ENCODE assay signal across 10 cellular contexts in the genomic region with DNA sequence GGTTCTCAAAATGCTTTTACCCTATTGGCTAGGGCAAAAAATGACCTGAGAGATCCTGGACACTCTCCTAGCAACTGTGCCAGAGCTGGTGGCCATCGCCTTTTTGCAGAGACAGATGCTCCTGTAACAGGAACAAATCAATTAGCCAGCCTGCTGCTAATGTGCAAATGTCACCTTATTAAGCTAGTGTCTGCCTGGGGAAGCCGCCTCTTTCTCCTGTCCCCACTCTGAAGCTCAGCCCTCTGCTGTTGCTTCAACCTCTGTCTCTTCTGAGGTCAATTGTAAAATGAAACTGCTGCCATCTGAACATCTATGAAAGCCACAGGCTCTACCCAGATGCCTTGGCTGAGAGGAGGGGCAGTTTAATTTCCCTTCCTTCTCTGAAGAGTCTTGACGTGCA.
DNase-seq lines count a peak whose midpoint lies in the region; ATAC-seq and TF ChIP-seq lines count a peak whose summit lies in the region.
"Had no signal": no experiment of that assay in that cellular context is flagged by ENCODE, and none has a peak within 500 bp of the region (broad histone marks: within the 10 kb centered on the region; RNA-seq: fewer than 3 reads in every experiment).

No MANE protein-coding gene starts in this region.

- H3K4me1 ChIP-seq in foreskin keratinocyte, result no peaks in the 10 kb centered on the region
- H3K4me1 ChIP-seq: parathyroid adenoma had no signal

- no peak for DNase-seq in activated T-cell treated with anti-CD3 and anti-CD28 coated beads, Interleukin-2, amount 50 U/mL, for 24 hours
- DNase-seq in activated T-cell treated with anti-CD3 and anti-CD28 coated beads for 4 hours (no peak), NCI-H524 treated with DMSO at 0.1 percent for 48 hours (lab: John Stamatoyannopoulos, UW) (peak; percentile 26), NCI-H2171 treated with DMSO at 0.1 percent for 48 hours (lab: John Stamatoyannopoulos, UW) (no peak), foreskin keratinocyte (no peak)
- DNase-seq in stimulated activated effector memory CD8-positive, alpha-beta T cell treated with anti-CD3 and anti-CD28 coated beads, Interleukin-12 subunit alpha, Interleukin-12 subunit beta, amount 100 ng/mL, for 72 hours (ENCODE audit: low spot score in 2 of 2), result no peak
- DNase-seq in stimulated activated naive B cell treated with anti-CD40 and anti-IgM and Interleukin-4, amounts not matched to agents 10 μg/mL and 1 μg/mL and 100 μg/mL, for 72 hours, result no peak
- DNase-seq: SHP77 treated with DMSO at 0.1 percent for 48 hours had no signal

- H3K9me3 Mint-ChIP-seq in activated T-cell treated with anti-CD3 and anti-CD28 coated beads, Interleukin-2, amount 50 U/mL, for 24 hours, result no peaks in the 10 kb centered on the region
- H3K9me3 Mint-ChIP-seq in stimulated activated effector memory CD8-positive, alpha-beta T cell treated with anti-CD3 and anti-CD28 coated beads, Interleukin-12 subunit alpha, Interleukin-12 subunit beta, amount 100 ng/mL, for 72 hours, result no peaks in the 10 kb centered on the region
- no peaks in the 10 kb centered on the region for H3K9me3 Mint-ChIP-seq in stimulated activated naive B cell treated with anti-CD40 and anti-IgM and Interleukin-4, amounts not matched to agents 10 μg/mL and 1 μg/mL and 100 μg/mL, for 72 hours

- no peak overlapping the region for H3K27ac ChIP-seq in foreskin keratinocyte
- H3K27ac ChIP-seq: parathyroid adenoma had no signal

- H3K36me3 Mint-ChIP-seq in activated T-cell treated with anti-CD3 and anti-CD28 coated beads, Interleukin-2, amount 50 U/mL, for 24 hours (ENCODE audit: low read depth), result no peaks in the 10 kb centered on the region
- peaks cover 6% of the 10 kb centered on the region for H3K36me3 Mint-ChIP-seq in stimulated activated effector memory CD8-positive, alpha-beta T cell treated with anti-CD3 and anti-CD28 coated beads, Interleukin-12 subunit alpha, Interleukin-12 subunit beta, amount 100 ng/mL, for 72 hours
- H3K36me3 Mint-ChIP-seq in stimulated activated naive B cell treated with anti-CD40 and anti-IgM and Interleukin-4, amounts not matched to agents 10 μg/mL and 1 μg/mL and 100 μg/mL, for 72 hours, result no peaks in the 10 kb centered on the region

- H3K27me3 Mint-ChIP-seq in activated T-cell treated with anti-CD3 and anti-CD28 coated beads, Interleukin-2, amount 50 U/mL, for 24 hours, result no peaks in the 10 kb centered on the region
- H3K27me3 Mint-ChIP-seq in stimulated activated naive B cell treated with anti-CD40 and anti-IgM and Interleukin-4, amounts not matched to agents 10 μg/mL and 1 μg/mL and 100 μg/mL, for 72 hours, result peaks cover 7 to 13% of the 10 kb centered on the region in 2 donors

- peaks cover 35% of the 10 kb centered on the region for H3K4me1 Mint-ChIP-seq in activated T-cell treated with anti-CD3 and anti-CD28 coated beads, Interleukin-2, amount 50 U/mL, for 24 hours (ENCODE audit: low read depth)
- peaks cover 9% of the 10 kb centered on the region for H3K4me1 Mint-ChIP-seq in stimulated activated effector memory CD8-positive, alpha-beta T cell treated with anti-CD3 and anti-CD28 coated beads, Interleukin-12 subunit alpha, Interleukin-12 subunit beta, amount 100 ng/mL, for 72 hours
- peaks cover 0 to 2% of the 10 kb centered on the region in 2 donors for H3K4me1 Mint-ChIP-seq in stimulated activated naive B cell treated with anti-CD40 and anti-IgM and Interleukin-4, amounts not matched to agents 10 μg/mL and 1 μg/mL and 100 μg/mL, for 72 hours

- H3K27me3 ChIP-seq in foreskin keratinocyte, result peaks cover 7% of the 10 kb centered on the region

- ATAC-seq in HG02623 (IDR thresholded peaks at IDR 0.05; ENCODE audit: unreplicated experiment) (peak; percentile 55), foreskin keratinocyte (no peak)
- no peak for ATAC-seq in stimulated activated effector memory CD8-positive, alpha-beta T cell treated with anti-CD3 and anti-CD28 coated beads, Interleukin-12 subunit alpha, Interleukin-12 subunit beta, amount 100 ng/mL, for 72 hours
- no peak for ATAC-seq in stimulated activated naive B cell treated with anti-CD40 and anti-IgM and Interleukin-4, amounts not matched to agents 10 μg/mL and 1 μg/mL and 100 μg/mL, for 72 hours (replicated peaks)

- H3K27ac Mint-ChIP-seq in activated T-cell treated with anti-CD3 and anti-CD28 coated beads, Interleukin-2, amount 50 U/mL, for 24 hours, result peak overlapping the region; percentile 72
- H3K27ac Mint-ChIP-seq in stimulated activated effector memory CD8-positive, alpha-beta T cell treated with anti-CD3 and anti-CD28 coated beads, Interleukin-12 subunit alpha, Interleukin-12 subunit beta, amount 100 ng/mL, for 72 hours, result no peak overlapping the region
- no peak overlapping the region for H3K27ac Mint-ChIP-seq in stimulated activated naive B cell treated with anti-CD40 and anti-IgM and Interleukin-4, amounts not matched to agents 10 μg/mL and 1 μg/mL and 100 μg/mL, for 72 hours

- TF ChIP-seq CTCF in foreskin keratinocyte (conservative IDR thresholded peaks at IDR 0.05), result no peak

- no peak overlapping the region for H3K4me3 Mint-ChIP-seq in activated T-cell treated with anti-CD3 and anti-CD28 coated beads, Interleukin-2, amount 50 U/mL, for 24 hours
- H3K4me3 Mint-ChIP-seq in stimulated activated effector memory CD8-positive, alpha-beta T cell treated with anti-CD3 and anti-CD28 coated beads, Interleukin-12 subunit alpha, Interleukin-12 subunit beta, amount 100 ng/mL, for 72 hours, result peak overlapping the region; percentile 11
- H3K4me3 Mint-ChIP-seq in stimulated activated naive B cell treated with anti-CD40 and anti-IgM and Interleukin-4, amounts not matched to agents 10 μg/mL and 1 μg/mL and 100 μg/mL, for 72 hours, result no peak overlapping the region
